ENCODE assay signal across 18 cellular contexts in genomic region chr16:6600167-6600566, GRCh38.
"Had no signal": no experiment of that assay in that cellular context is flagged by ENCODE, and none has a peak within 500 bp of the region (broad histone marks: within the 10 kb centered on the region; RNA-seq: fewer than 3 reads in every experiment).

No MANE protein-coding gene starts in this region.

- DNase-seq: effector CD4-positive, alpha-beta T cell; endodermal cell; erythroblast; foreskin keratinocyte; head of caudate nucleus; hippocampal formation; left colon; mucosa of descending colon; naive thymus-derived CD8-positive, alpha-beta T cell; nucleus accumbens; pancreas; right lobe of liver; stimulated activated CD4-positive, alpha-beta T cell treated with anti-CD3 and anti-CD28 coated beads, Interleukin-4, amount 100 ng/mL, for 1 hour; stimulated activated CD8-positive, alpha-beta memory T cell treated with anti-CD3 and anti-CD28 coated beads, Interleukin-4, amount 100 ng/mL, for 48 hours; tibial artery; upper lobe of left lung; uterus had no signal

- H3K4me1 ChIP-seq: foreskin keratinocyte, pancreas, right lobe of liver, tibial artery, upper lobe of left lung, uterus had no signal

- H3K4me3 ChIP-seq: coronary artery, mucosa of descending colon, pancreas, right lobe of liver, tibial artery, upper lobe of left lung, uterus had no signal

- H3K27ac ChIP-seq: coronary artery, foreskin keratinocyte, pancreas, right lobe of liver, tibial artery, upper lobe of left lung, uterus had no signal

- H3K36me3 ChIP-seq: pancreas, right lobe of liver, tibial artery, upper lobe of left lung, uterus had no signal

- H3K27me3 ChIP-seq: foreskin keratinocyte, pancreas, right lobe of liver, tibial artery, upper lobe of left lung, uterus had no signal

- H3K9me3 ChIP-seq: mucosa of descending colon, pancreas, right lobe of liver, tibial artery, upper lobe of left lung, uterus had no signal
